In genomic region chr6:57254055-57254717, GRCh38 we compare ENCODE assay signal across 1 cellular context.
TF ChIP-seq lines count a peak whose summit lies in the region.

No MANE protein-coding gene starts in this region.

TF ChIP-seq in HepG2, 621 proteins besides CTCF, POLR2A, EP300 and RAD21 (continued from another document):
- TF ChIP-seq ZFX (CRISPR knock-in tag; IDR thresholded peaks at IDR 0.05; ENCODE audit: low read depth) (peak; percentile 66), ZNF230 (CRISPR knock-in tag; IDR thresholded peaks at IDR 0.05) (no peak), RNF2 (conservative IDR thresholded peaks at IDR 0.05; ENCODE audit: low read depth) (no peak), ZNF609 (CRISPR knock-in tag; IDR thresholded peaks at IDR 0.05; ENCODE audit: borderline replicate concordance) (no peak), TEAD3 (CRISPR knock-in tag; optimal IDR thresholded peaks at IDR 0.05; ENCODE audit: borderline replicate concordance) (peak; percentile 69), ZHX1 (CRISPR knock-in tag; IDR thresholded peaks at IDR 0.05; ENCODE audit: low read depth) (no peak), GPN1 (CRISPR knock-in tag; IDR thresholded peaks at IDR 0.05; ENCODE audit: borderline replicate concordance) (no peak), HNF1A (IDR thresholded peaks at IDR 0.05; ENCODE audit: low read depth) (peak; percentile 50; the same call in 1 of the 2 replicates), HNF1A (CRISPR knock-in tag; IDR thresholded peaks at IDR 0.05; ENCODE audit: borderline replicate concordance) (no peak; the same call in 1 of the 2 replicates), ZFY (CRISPR knock-in tag; IDR thresholded peaks at IDR 0.05) (0 out of 2 replicates have a peak, but pooled peaks have one; percentile 28), CSRNP1 (CRISPR knock-in tag; IDR thresholded peaks at IDR 0.05) (no peak), GLI4 (CRISPR knock-in tag; IDR thresholded peaks at IDR 0.05; ENCODE audit: borderline replicate concordance) (no peak), MED1 (CRISPR knock-in tag; IDR thresholded peaks at IDR 0.05) (no peak), ZNF138 (CRISPR knock-in tag; IDR thresholded peaks at IDR 0.05; ENCODE audit: low read depth) (no peak), ZNF180 (CRISPR knock-in tag; IDR thresholded peaks at IDR 0.05; ENCODE audit: borderline replicate concordance, low read depth) (no peak), ZFP36 (IDR thresholded peaks at IDR 0.05; ENCODE audit: borderline replicate concordance, low read depth, low read length, partially characterized antibody) (no peak), ZNF83 (CRISPR knock-in tag; IDR thresholded peaks at IDR 0.05; ENCODE audit: borderline replicate concordance) (no peak)
- TF ChIP-seq, protein P1, sequence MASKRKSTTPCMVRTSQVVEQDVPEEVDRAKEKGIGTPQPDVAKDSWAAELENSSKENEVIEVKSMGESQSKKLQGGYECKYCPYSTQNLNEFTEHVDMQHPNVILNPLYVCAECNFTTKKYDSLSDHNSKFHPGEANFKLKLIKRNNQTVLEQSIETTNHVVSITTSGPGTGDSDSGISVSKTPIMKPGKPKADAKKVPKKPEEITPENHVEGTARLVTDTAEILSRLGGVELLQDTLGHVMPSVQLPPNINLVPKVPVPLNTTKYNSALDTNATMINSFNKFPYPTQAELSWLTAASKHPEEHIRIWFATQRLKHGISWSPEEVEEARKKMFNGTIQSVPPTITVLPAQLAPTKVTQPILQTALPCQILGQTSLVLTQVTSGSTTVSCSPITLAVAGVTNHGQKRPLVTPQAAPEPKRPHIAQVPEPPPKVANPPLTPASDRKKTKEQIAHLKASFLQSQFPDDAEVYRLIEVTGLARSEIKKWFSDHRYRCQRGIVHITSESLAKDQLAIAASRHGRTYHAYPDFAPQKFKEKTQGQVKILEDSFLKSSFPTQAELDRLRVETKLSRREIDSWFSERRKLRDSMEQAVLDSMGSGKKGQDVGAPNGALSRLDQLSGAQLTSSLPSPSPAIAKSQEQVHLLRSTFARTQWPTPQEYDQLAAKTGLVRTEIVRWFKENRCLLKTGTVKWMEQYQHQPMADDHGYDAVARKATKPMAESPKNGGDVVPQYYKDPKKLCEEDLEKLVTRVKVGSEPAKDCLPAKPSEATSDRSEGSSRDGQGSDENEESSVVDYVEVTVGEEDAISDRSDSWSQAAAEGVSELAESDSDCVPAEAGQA (IDR thresholded peaks at IDR 0.05; ENCODE audit: low read depth) = no peak
- TF ChIP-seq, protein P1 (CRISPR knock-in tag; IDR thresholded peaks at IDR 0.05; ENCODE audit: borderline replicate concordance) = no peak
- TF ChIP-seq, protein P2, sequence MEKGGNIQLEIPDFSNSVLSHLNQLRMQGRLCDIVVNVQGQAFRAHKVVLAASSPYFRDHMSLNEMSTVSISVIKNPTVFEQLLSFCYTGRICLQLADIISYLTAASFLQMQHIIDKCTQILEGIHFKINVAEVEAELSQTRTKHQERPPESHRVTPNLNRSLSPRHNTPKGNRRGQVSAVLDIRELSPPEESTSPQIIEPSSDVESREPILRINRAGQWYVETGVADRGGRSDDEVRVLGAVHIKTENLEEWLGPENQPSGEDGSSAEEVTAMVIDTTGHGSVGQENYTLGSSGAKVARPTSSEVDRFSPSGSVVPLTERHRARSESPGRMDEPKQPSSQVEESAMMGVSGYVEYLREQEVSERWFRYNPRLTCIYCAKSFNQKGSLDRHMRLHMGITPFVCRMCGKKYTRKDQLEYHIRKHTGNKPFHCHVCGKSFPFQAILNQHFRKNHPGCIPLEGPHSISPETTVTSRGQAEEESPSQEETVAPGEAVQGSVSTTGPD (CRISPR knock-in tag; IDR thresholded peaks at IDR 0.05) = no peak
- TF ChIP-seq, protein P3, sequence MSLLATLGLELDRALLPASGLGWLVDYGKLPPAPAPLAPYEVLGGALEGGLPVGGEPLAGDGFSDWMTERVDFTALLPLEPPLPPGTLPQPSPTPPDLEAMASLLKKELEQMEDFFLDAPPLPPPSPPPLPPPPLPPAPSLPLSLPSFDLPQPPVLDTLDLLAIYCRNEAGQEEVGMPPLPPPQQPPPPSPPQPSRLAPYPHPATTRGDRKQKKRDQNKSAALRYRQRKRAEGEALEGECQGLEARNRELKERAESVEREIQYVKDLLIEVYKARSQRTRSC (CRISPR knock-in tag; IDR thresholded peaks at IDR 0.05; ENCODE audit: low read depth) = no peak
- TF ChIP-seq, protein P4, sequence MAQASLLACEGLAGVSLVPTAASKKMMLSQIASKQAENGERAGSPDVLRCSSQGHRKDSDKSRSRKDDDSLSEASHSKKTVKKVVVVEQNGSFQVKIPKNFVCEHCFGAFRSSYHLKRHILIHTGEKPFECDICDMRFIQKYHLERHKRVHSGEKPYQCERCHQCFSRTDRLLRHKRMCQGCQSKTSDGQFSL (CRISPR knock-in tag; IDR thresholded peaks at IDR 0.05) = no peak
